1 cellular context compared by ENCODE assay signal in genomic region chrX:109144173-109144572, GRCh38.
TF ChIP-seq lines count a peak whose summit lies in the region.

No MANE protein-coding gene starts in this region.

TF ChIP-seq in H1, 55 proteins besides CTCF, POLR2A, EP300 and RAD21:
- TF ChIP-seq NANOG (IDR thresholded peaks at IDR 0.05; ENCODE audit: insufficient read depth, low read depth, low read length, poor library complexity, severe bottlenecking) (peak; percentile 54), JUND (IDR thresholded peaks at IDR 0.05; ENCODE audit: low read length) (0 out of 2 replicates have a peak, but pooled peaks have one; percentile 26), CEBPB (IDR thresholded peaks at IDR 0.05; ENCODE audit: low read depth, low read length) (peak; percentile 49), SP1 (IDR thresholded peaks at IDR 0.05; ENCODE audit: low read depth, low read length) (peak; percentile 70; the same call in 1 of the 2 replicates), TEAD4 (IDR thresholded peaks at IDR 0.05; ENCODE audit: low read depth, low read length) (peak; percentile 63; the same call in 1 of the 2 replicates)
